ENCODE assay signal across 1 cellular context in the genomic region with DNA sequence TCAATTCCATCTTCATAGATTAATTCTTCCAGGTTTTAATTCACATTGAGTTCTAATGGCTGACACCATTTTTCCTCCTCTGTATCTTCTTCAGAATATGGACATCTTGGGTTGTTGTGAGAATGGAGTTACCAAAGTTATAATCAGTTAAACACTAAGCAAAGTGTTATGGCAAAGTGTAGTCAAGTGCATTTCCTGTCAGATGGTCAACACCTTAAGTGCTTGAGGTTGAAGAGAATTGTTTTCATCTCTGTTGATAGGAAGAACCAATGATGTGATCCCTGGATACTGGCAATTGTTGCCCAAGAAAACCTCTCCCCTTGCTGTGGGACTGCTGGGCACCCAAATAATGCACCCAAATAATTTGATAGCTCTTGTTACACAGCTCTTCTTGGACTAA.
TF ChIP-seq lines count a peak whose summit lies in the region.

No MANE protein-coding gene starts in this region.

TF ChIP-seq in H1, 55 proteins besides CTCF, POLR2A, EP300 and RAD21:
- TF ChIP-seq MAFK (IDR thresholded peaks at IDR 0.05; ENCODE audit: low read depth, low read length) (no peak), SAP30 (IDR thresholded peaks at IDR 0.05; ENCODE audit: insufficient read depth, insufficient replicate concordance, low read length) (no peak), JUND (IDR thresholded peaks at IDR 0.05; ENCODE audit: low read length) (no peak), SP1 (IDR thresholded peaks at IDR 0.05; ENCODE audit: low read depth, low read length) (no peak), CHD2 (IDR thresholded peaks at IDR 0.05; ENCODE audit: low read length) (no peak), YY1 (IDR thresholded peaks at IDR 0.05; ENCODE audit: low read depth, low read length) (no peak), GTF2F1 (IDR thresholded peaks at IDR 0.05; ENCODE audit: borderline replicate concordance, low read depth, low read length) (no peak), SRF (IDR thresholded peaks at IDR 0.05; ENCODE audit: low read depth, low read length) (no peak), KDM4A (IDR thresholded peaks at IDR 0.05; ENCODE audit: low read depth, low read length, severe bottlenecking) (no peak), BRCA1 (IDR thresholded peaks at IDR 0.05; ENCODE audit: low read depth, low read length) (no peak), SP4 (IDR thresholded peaks at IDR 0.05; ENCODE audit: low read length) (no peak), BACH1 (IDR thresholded peaks at IDR 0.05; ENCODE audit: low read length) (no peak), EGR1 (IDR thresholded peaks at IDR 0.05; ENCODE audit: borderline replicate concordance, low read depth, low read length) (no peak), PHF8 (conservative IDR thresholded peaks at IDR 0.05; ENCODE audit: low read depth, low read length) (no peak), RNF2 (IDR thresholded peaks at IDR 0.05; ENCODE audit: borderline replicate concordance, low read depth, low read length, missing control alignments, poor library complexity, severe bottlenecking) (no peak), RBBP5 (IDR thresholded peaks at IDR 0.05; ENCODE audit: borderline replicate concordance, low read depth, low read length) (no peak), FOSL1 (IDR thresholded peaks at IDR 0.05; ENCODE audit: insufficient read depth, low read depth, low read length) (no peak)
- TF ChIP-seq, protein P1, sequence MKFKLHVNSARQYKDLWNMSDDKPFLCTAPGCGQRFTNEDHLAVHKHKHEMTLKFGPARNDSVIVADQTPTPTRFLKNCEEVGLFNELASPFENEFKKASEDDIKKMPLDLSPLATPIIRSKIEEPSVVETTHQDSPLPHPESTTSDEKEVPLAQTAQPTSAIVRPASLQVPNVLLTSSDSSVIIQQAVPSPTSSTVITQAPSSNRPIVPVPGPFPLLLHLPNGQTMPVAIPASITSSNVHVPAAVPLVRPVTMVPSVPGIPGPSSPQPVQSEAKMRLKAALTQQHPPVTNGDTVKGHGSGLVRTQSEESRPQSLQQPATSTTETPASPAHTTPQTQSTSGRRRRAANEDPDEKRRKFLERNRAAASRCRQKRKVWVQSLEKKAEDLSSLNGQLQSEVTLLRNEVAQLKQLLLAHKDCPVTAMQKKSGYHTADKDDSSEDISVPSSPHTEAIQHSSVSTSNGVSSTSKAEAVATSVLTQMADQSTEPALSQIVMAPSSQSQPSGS (IDR thresholded peaks at IDR 0.05; ENCODE audit: low read length), result no peak
- TF ChIP-seq, protein P2, sequence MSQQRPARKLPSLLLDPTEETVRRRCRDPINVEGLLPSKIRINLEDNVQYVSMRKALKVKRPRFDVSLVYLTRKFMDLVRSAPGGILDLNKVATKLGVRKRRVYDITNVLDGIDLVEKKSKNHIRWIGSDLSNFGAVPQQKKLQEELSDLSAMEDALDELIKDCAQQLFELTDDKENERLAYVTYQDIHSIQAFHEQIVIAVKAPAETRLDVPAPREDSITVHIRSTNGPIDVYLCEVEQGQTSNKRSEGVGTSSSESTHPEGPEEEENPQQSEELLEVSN (IDR thresholded peaks at IDR 0.05), result no peak
